8 cellular contexts compared by ENCODE assay signal in the genomic region with DNA sequence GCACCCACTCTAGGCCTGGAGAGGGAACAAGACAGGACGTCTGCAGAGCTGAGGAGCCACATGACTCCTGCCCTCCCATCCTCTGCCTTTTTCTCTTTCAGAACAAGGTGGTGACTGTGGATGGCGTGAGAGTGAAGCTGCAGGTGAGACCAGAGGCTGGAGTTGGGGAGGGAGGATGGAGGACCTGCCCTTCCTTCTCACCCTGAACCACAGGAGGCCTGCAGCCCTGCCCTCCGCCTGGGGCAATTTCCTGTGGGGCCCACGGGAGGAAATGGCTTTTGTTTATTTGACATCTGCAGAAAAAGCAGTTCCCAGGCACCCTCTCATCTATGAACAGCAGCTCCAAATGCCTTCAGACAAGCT. TPM values are rescaled to one million over a fixed set of nuclear protein-coding genes. Genes with fewer than 3 reads are reported as not detected.
DNase-seq lines count a peak whose midpoint lies in the region; ATAC-seq and TF ChIP-seq lines count a peak whose summit lies in the region.

No MANE protein-coding gene starts in this region.

- TF ChIP-seq CTCF in OCI-LY1 (IDR thresholded peaks at IDR 0.05; ENCODE audit: low read length), result no peak

- WGBS in GM23248 (ENCODE audit: low coverage in 1 of 2, low lambda C conversion rate in 2 of 2, missing lambda C conversion rate in 2 of 2), 2 experiments, result 12 to 20% methylated on average over 3 to 4 of the region's 4 CpGs

- no peaks in the 10 kb centered on the region for H4K20me1 ChIP-seq in OCI-LY1 (ENCODE audit: insufficient read depth, low read length)
- H4K20me1 ChIP-seq in GM23248 (ENCODE audit: insufficient read depth), result no peaks in the 10 kb centered on the region

- H3K79me2 ChIP-seq in OCI-LY1 (ENCODE audit: insufficient read depth, low read length), result no peaks in the 10 kb centered on the region
- no peaks in the 10 kb centered on the region for H3K79me2 ChIP-seq in GM23248 (ENCODE audit: insufficient read depth)

- no peak overlapping the region for H3K9ac ChIP-seq in OCI-LY1 (ENCODE audit: low read length)
- H3K9ac ChIP-seq in GM23248, result no peak overlapping the region

- H3K4me1 Mint-ChIP-seq in CD4-positive, CD25-positive, alpha-beta regulatory T cell, result peaks cover 19 to 93% (median 54%) of the 10 kb centered on the region in 4 donors

- peaks cover 96% of the 10 kb centered on the region for H3K4me1 ChIP-seq in CD4-positive, CD25-positive, alpha-beta regulatory T cell (ENCODE audit: control insufficient read depth, insufficient read depth, low read length, poor library complexity, severe bottlenecking)
- H3K4me1 ChIP-seq in OCI-LY1 (ENCODE audit: insufficient read depth, low read length, severe bottlenecking) (peaks cover 28% of the 10 kb centered on the region), GM23248 (ENCODE audit: insufficient read depth) (no peaks in the 10 kb centered on the region)
- H3K4me1 ChIP-seq in effector memory CD4-positive, alpha-beta T cell (ENCODE audit: control insufficient read depth, insufficient read depth, low read length, poor library complexity, severe bottlenecking), result peaks cover 84% of the 10 kb centered on the region

- H3K27me3 Mint-ChIP-seq in CD4-positive, CD25-positive, alpha-beta regulatory T cell, result no peaks in the 10 kb centered on the region

- no peaks in the 10 kb centered on the region for H3K9me3 ChIP-seq in CD4-positive, CD25-positive, alpha-beta regulatory T cell (ENCODE audit: control insufficient read depth in 2 of 2, low read length in 2 of 2)
- H3K9me3 ChIP-seq in OCI-LY1 (ENCODE audit: low read length), result no peaks in the 10 kb centered on the region
- no peaks in the 10 kb centered on the region for H3K9me3 ChIP-seq in effector memory CD4-positive, alpha-beta T cell (ENCODE audit: control insufficient read depth, low read length)
- H3K9me3 ChIP-seq in GM23248 (ENCODE audit: low read depth), result no peaks in the 10 kb centered on the region

- no peaks in the 10 kb centered on the region for H3K9me3 Mint-ChIP-seq in CD4-positive, CD25-positive, alpha-beta regulatory T cell

- DNase-seq in CD4-positive, CD25-positive, alpha-beta regulatory T cell, result peak in 2 of 3 donors; percentile 29 to 92
- DNase-seq in effector memory CD4-positive, alpha-beta T cell, result no peak
- DNase-seq in NCI-H2171 treated with DMSO at 0.1 percent for 48 hours (lab: John Stamatoyannopoulos, UW) (no peak), NCI-H1694 (lab: John Stamatoyannopoulos, UW) (no peak), GM23248 (no peak), mesenteric fat pad (ENCODE audit: low spot score) (no peak)

- peak overlapping the region; percentile 96 to 98 (median 96) for H3K27ac Mint-ChIP-seq in CD4-positive, CD25-positive, alpha-beta regulatory T cell

- H3K27me3 ChIP-seq in CD4-positive, CD25-positive, alpha-beta regulatory T cell (ENCODE audit: control insufficient read depth, insufficient read depth, low read length), result no peaks in the 10 kb centered on the region
- H3K27me3 ChIP-seq in OCI-LY1 (ENCODE audit: insufficient read depth, low read length) (no peaks in the 10 kb centered on the region; the same call in 1 of the 2 replicates), GM23248 (replicated peaks; ENCODE audit: insufficient read depth) (peaks cover 29% of the 10 kb centered on the region)
- H3K27me3 ChIP-seq in effector memory CD4-positive, alpha-beta T cell (replicated peaks; ENCODE audit: control insufficient read depth, insufficient read depth, low read length, poor library complexity, severe bottlenecking), result no peaks in the 10 kb centered on the region

- in situ Hi-C loops in GM23248 (cut with MboI), result loop anchor here (10.0 kb wide), 1 partner anchor 123 kb away; no protein-coding TSS in a partner anchor

- ATAC-seq in CD4-positive, CD25-positive, alpha-beta regulatory T cell (ENCODE audit: low read depth in 2 of 2), result peak; percentile 14 to 19
- peak; percentile 47 for ATAC-seq in GM19452 (IDR thresholded peaks at IDR 0.05; ENCODE audit: unreplicated experiment)

- H3F3A ChIP-seq in OCI-LY1 (ENCODE audit: insufficient read depth, low read length) (no peaks in the 10 kb centered on the region), GM23248 (ENCODE audit: insufficient read depth) (no peaks in the 10 kb centered on the region)

- H2AFZ ChIP-seq in OCI-LY1 (ENCODE audit: low read length) (no peak overlapping the region), GM23248 (no peak overlapping the region)

- peak overlapping the region; percentile 66 to 95 (median 84) for H3K4me3 Mint-ChIP-seq in CD4-positive, CD25-positive, alpha-beta regulatory T cell

- H3K36me3 Mint-ChIP-seq in CD4-positive, CD25-positive, alpha-beta regulatory T cell, result peaks cover 7% of the 10 kb centered on the region

- H3K4me2 ChIP-seq in OCI-LY1 (ENCODE audit: low read length), result peak overlapping the region; percentile 21; the same call in 1 of the 2 replicates
- H3K4me2 ChIP-seq in GM23248 (ENCODE audit: unreplicated experiment), result no peak overlapping the region

- peak overlapping the region; percentile 66 for H3K4me3 ChIP-seq in CD4-positive, CD25-positive, alpha-beta regulatory T cell (ENCODE audit: low read depth, low read length)
- H3K4me3 ChIP-seq in OCI-LY1 (ENCODE audit: low read depth, low read length, poor library complexity, severe bottlenecking) (no peak overlapping the region), GM23248 (no peak overlapping the region)
- H3K4me3 ChIP-seq in effector memory CD4-positive, alpha-beta T cell (ENCODE audit: insufficient read depth, low read depth, low read length, poor library complexity, severe bottlenecking), result peak overlapping the region; percentile 1

- no peaks in the 10 kb centered on the region for H3K36me3 ChIP-seq in CD4-positive, CD25-positive, alpha-beta regulatory T cell (ENCODE audit: control insufficient read depth, insufficient read depth, low read length)
- H3K36me3 ChIP-seq in OCI-LY1 (ENCODE audit: insufficient read depth, low read length) (no peaks in the 10 kb centered on the region), GM23248 (ENCODE audit: low read depth) (no peaks in the 10 kb centered on the region)
- H3K36me3 ChIP-seq in effector memory CD4-positive, alpha-beta T cell (ENCODE audit: control insufficient read depth, insufficient read depth, low read length), result no peaks in the 10 kb centered on the region

- no peaks in the 10 kb centered on the region for H3K9me2 ChIP-seq in OCI-LY1 (ENCODE audit: low read depth, low read length)
- H3K9me2 ChIP-seq in GM23248 (ENCODE audit: insufficient read depth), result no peaks in the 10 kb centered on the region

- peak overlapping the region; percentile 73 for H3K27ac ChIP-seq in CD4-positive, CD25-positive, alpha-beta regulatory T cell (ENCODE audit: insufficient read depth, low read length, poor library complexity, severe bottlenecking)
- H3K27ac ChIP-seq in OCI-LY1 (ENCODE audit: low read depth, low read length, poor library complexity, severe bottlenecking) (peak overlapping the region; percentile 10), GM23248 (no peak overlapping the region)
- H3K27ac ChIP-seq in effector memory CD4-positive, alpha-beta T cell (ENCODE audit: insufficient read depth, low read length, poor library complexity, severe bottlenecking), result peak overlapping the region; percentile 28

RNA-seq across cellular contexts. Expression of gene RAB37, which starts 5.1 kb away (rescaled TPM):
- 85.5 TPM for total RNA-seq in CD4-positive, CD25-positive, alpha-beta regulatory T cell
- 100 to 1,000 TPM in 2 of 4 donors, 10 to 100 TPM in 2; 75.6 to 159 (median 104) TPM for polyA plus RNA-seq in CD4-positive, CD25-positive, alpha-beta regulatory T cell
- 0.11 TPM in 1 of 2 replicates, not detected in the other for total RNA-seq in GM23248 (2014; rRNA removed; shearing (Covaris generic))
- polyA plus RNA-seq in GM23248 (2016; fragmentation: Nextera tagmentation; extraction: Ambion mirVana), result not detected in 2 replicates
- total RNA-seq in mesenteric fat pad, result 1.3 TPM

RNA-seq across cellular contexts. Expression of gene NHERF1, which starts 6.3 kb away (rescaled TPM):
- total RNA-seq in CD4-positive, CD25-positive, alpha-beta regulatory T cell, result 177 TPM
- 100 to 1,000 TPM; 373 to 453 (median 405) TPM for polyA plus RNA-seq in CD4-positive, CD25-positive, alpha-beta regulatory T cell
- 6.6 and 8.0 TPM in 2 replicates for total RNA-seq in GM23248 (2014; rRNA removed; shearing (Covaris generic))
- polyA plus RNA-seq in GM23248 (2016; fragmentation: Nextera tagmentation; extraction: Ambion mirVana), result 9.1 and 9.4 TPM in 2 replicates
- 13.9 TPM for total RNA-seq in mesenteric fat pad

RNA-seq across cellular contexts. Expression of gene CD300LF, which starts 29.4 kb away (rescaled TPM):
- 0.52 TPM for total RNA-seq in CD4-positive, CD25-positive, alpha-beta regulatory T cell
- polyA plus RNA-seq in CD4-positive, CD25-positive, alpha-beta regulatory T cell, result under 1 TPM in 2 of 4 donors, not detected in 2; 0.19 to 0.21 TPM
- not detected in 2 replicates for total RNA-seq in GM23248 (2014; rRNA removed; shearing (Covaris generic))
- polyA plus RNA-seq in GM23248 (2016; fragmentation: Nextera tagmentation; extraction: Ambion mirVana), result not detected in 2 replicates
- total RNA-seq in mesenteric fat pad, result 2.8 TPM

RNA-seq across cellular contexts. Expression of gene NAT9, which starts 34.0 kb away (rescaled TPM):
- total RNA-seq in CD4-positive, CD25-positive, alpha-beta regulatory T cell, result 35.4 TPM
- polyA plus RNA-seq in CD4-positive, CD25-positive, alpha-beta regulatory T cell, result 10 to 100 TPM; 16.2 to 22.0 (median 17.7) TPM
- total RNA-seq in GM23248 (2014; rRNA removed; shearing (Covaris generic)), result 23.6 and 26.4 TPM in 2 replicates
- polyA plus RNA-seq in GM23248 (2016; fragmentation: Nextera tagmentation; extraction: Ambion mirVana), result 31.0 and 34.6 TPM in 2 replicates
- 37.8 TPM for total RNA-seq in mesenteric fat pad

Comparison
In these comparisons a context has a peak if more than half of its experiments do, and no peak if none do; other contexts are left out.
1. DNase-seq: peak in CD4-positive, CD25-positive, alpha-beta regulatory T cell (2 of 3); none in effector memory CD4-positive, alpha-beta T cell (0 of 3), NCI-H2171 treated with DMSO at 0.1 percent for 48 hours (single experiment), NCI-H1694 (single experiment), GM23248 (single experiment) and mesenteric fat pad (single experiment).
2. H3K4me3 ChIP-seq: peak in CD4-positive, CD25-positive, alpha-beta regulatory T cell (single experiment) and effector memory CD4-positive, alpha-beta T cell (single experiment); none in OCI-LY1 (single experiment) and GM23248 (single experiment).
3. RNA of gene RAB37, which starts 5.1 kb away (total RNA-seq): 85.5 TPM in CD4-positive, CD25-positive, alpha-beta regulatory T cell (single experiment); 1.3 TPM in mesenteric fat pad (single experiment) and 0.11 TPM in GM23248; every median in the first group is over 10 times any median in the second.
4. RNA of gene NHERF1, which starts 6.3 kb away (total RNA-seq): 177 TPM in CD4-positive, CD25-positive, alpha-beta regulatory T cell (single experiment); 13.9 TPM in mesenteric fat pad (single experiment) and 6.6 to 8.0 TPM in GM23248; every median in the first group is over 10 times any median in the second.